ENCODE assay signal across 10 cellular contexts in the genomic region with DNA sequence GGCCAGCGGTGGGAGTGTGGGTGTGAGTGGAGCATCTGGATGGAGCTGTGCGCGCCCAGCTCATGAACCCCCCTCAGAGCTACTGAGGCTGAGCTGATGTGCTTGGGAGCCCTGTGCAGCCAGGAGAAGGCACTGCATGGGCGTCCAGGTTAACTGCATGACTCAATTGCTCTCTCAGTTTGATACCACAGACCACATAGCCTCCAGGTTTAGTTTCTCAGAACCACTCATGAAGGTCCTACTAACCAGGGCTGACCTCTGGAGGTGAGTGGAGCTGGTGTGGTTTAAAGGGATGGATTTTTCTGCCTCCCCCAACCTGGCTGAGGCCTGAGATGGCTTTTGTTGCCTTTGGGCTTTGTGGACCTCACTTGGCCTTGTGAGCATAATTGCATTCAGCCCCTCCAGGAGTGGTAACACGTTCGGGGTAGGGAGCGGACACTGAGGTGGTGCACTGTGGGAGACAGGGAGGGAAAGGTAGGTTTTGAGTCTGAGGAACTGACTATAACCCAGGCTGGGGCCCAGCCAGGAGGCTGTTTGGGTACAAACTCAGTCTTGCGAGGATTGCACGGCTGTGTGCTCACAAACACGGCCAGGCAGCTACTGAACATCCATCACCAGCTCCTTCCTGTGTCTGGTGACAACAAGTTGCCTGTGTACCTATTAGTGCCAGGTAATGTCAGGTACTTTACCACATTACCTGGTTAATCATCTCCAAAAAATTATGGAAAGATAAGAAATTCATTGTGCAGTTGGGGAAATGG.
A peak's percentile ranks its signal among the peaks of the same experiment; 100 is the strongest.
DNase-seq lines count a peak whose midpoint lies in the region; ATAC-seq and TF ChIP-seq lines count a peak whose summit lies in the region.
"Had no signal": no experiment of that assay in that cellular context is flagged by ENCODE, and none has a peak within 500 bp of the region (broad histone marks: within the 10 kb centered on the region; RNA-seq: fewer than 3 reads in every experiment).

No MANE protein-coding gene starts in this region.

- ATAC-seq in HG02571 (IDR thresholded peaks at IDR 0.05; ENCODE audit: unreplicated experiment) (peak; percentile 96), HG03558 (IDR thresholded peaks at IDR 0.05; ENCODE audit: extremely low read depth, unreplicated experiment) (peak; percentile 93)
- peak; percentile 86 to 92 for ATAC-seq in stimulated activated naive B cell treated with anti-CD40 and anti-IgM and Interleukin-4, amounts not matched to agents 10 μg/mL and 1 μg/mL and 100 μg/mL, for 72 hours (replicated peaks)

- H3K4me1 Mint-ChIP-seq in stimulated activated naive B cell treated with anti-CD40 and anti-IgM and Interleukin-4, amounts not matched to agents 10 μg/mL and 1 μg/mL and 100 μg/mL, for 72 hours = peaks cover 0 to 10% of the 10 kb centered on the region in 2 donors

- H3K4me3 ChIP-seq in mammary epithelial cell (replicated peaks in 1 of 3; ENCODE audit: insufficient read depth in 1 of 3, low read depth in 2 of 3, low read length in 3 of 3) (no peak overlapping the region), breast epithelium (no peak overlapping the region), foreskin fibroblast (ENCODE audit: low read depth in 1 of 2, low read length in 2 of 2) (no peak overlapping the region), prostate gland (no peak overlapping the region)

- no peaks in the 10 kb centered on the region for H3K27me3 ChIP-seq in mammary epithelial cell (ENCODE audit: insufficient read depth, low read length)
- no peaks in the 10 kb centered on the region for H3K27me3 ChIP-seq in breast epithelium
- H3K27me3 ChIP-seq in prostate gland (replicated peaks; ENCODE audit: insufficient read depth) = no peaks in the 10 kb centered on the region
- H3K27me3 ChIP-seq: BE2C had no signal

- CTCF ChIA-PET in mammary epithelial cell (lab: Charles Lee; ENCODE audit: low non-redundant PET) = no interaction called here

- BruUV-seq in mammary epithelial cell (replicated peaks; lab: Mats Ljungman, UMichigan) = no TSS peak

- no peak overlapping the region for H2AFZ ChIP-seq in mammary epithelial cell (ENCODE audit: low read depth, low read length)

- no peaks in the 10 kb centered on the region for H3K27me3 Mint-ChIP-seq in stimulated activated naive B cell treated with anti-CD40 and anti-IgM and Interleukin-4, amounts not matched to agents 10 μg/mL and 1 μg/mL and 100 μg/mL, for 72 hours

- H3K79me2 ChIP-seq in mammary epithelial cell (ENCODE audit: insufficient read depth, low read length) = no peaks in the 10 kb centered on the region

- in situ Hi-C loops in mammary epithelial cell (cut with MboI; ENCODE audit: low sequenced_read_pairs in 2 of 2) = no loop called here

- no peak overlapping the region for H3K4me2 ChIP-seq in mammary epithelial cell (ENCODE audit: insufficient read depth, low read depth, low read length)

- H3K27ac ChIP-seq in mammary epithelial cell (ENCODE audit: insufficient read depth, low read depth, low read length) (no peak overlapping the region), breast epithelium (no peak overlapping the region), prostate gland (no peak overlapping the region)

- H3K9me3 ChIP-seq in mammary epithelial cell (replicated peaks; ENCODE audit: insufficient read depth, low read length) (no peaks in the 10 kb centered on the region), breast epithelium (no peaks in the 10 kb centered on the region), prostate gland (no peaks in the 10 kb centered on the region)
- H3K9me3 ChIP-seq: BE2C had no signal

- H3K36me3 Mint-ChIP-seq in stimulated activated naive B cell treated with anti-CD40 and anti-IgM and Interleukin-4, amounts not matched to agents 10 μg/mL and 1 μg/mL and 100 μg/mL, for 72 hours = no peaks in the 10 kb centered on the region

- intact Hi-C loops in mammary epithelial cell (cut with micrococcal nuclease) (no loop called here), breast epithelium (cut with DNase I; ENCODE audit: low total_unique reads) (no loop called here), prostate gland (cut with DNase I) (no loop called here)

- peak; percentile 59 for DNase-seq in mammary epithelial cell
- no peak for DNase-seq in breast epithelium (ENCODE audit: low spot score in 2 of 2)
- peak; percentile 32 for DNase-seq in stimulated activated naive B cell treated with anti-CD40 and anti-IgM and Interleukin-4, amounts not matched to agents 10 μg/mL and 1 μg/mL and 100 μg/mL, for 72 hours
- no peak for DNase-seq in foreskin fibroblast
- DNase-seq in prostate gland (ENCODE audit: low spot score) = no peak
- no peak for DNase-seq in iPS-NIHi7 (ENCODE audit: extremely low spot score)
- DNase-seq: BE2C, NCI-H1930 had no signal

- no peak overlapping the region for H3K4me3 Mint-ChIP-seq in stimulated activated naive B cell treated with anti-CD40 and anti-IgM and Interleukin-4, amounts not matched to agents 10 μg/mL and 1 μg/mL and 100 μg/mL, for 72 hours

- WGBS in mammary epithelial cell (ENCODE audit: low coverage, missing lambda C conversion rate) = 95% methylated on average over 10 of the region's 10 CpGs
- WGBS in prostate gland = 89% methylated on average over 10 of the region's 10 CpGs

- TF ChIP-seq POLR2A in breast epithelium (IDR thresholded peaks at IDR 0.05) (no peak), prostate gland (IDR thresholded peaks at IDR 0.05) (no peak)

- H3K4me1 ChIP-seq in mammary epithelial cell (ENCODE audit: insufficient read depth, low read length) = no peaks in the 10 kb centered on the region
- no peaks in the 10 kb centered on the region for H3K4me1 ChIP-seq in breast epithelium
- no peaks in the 10 kb centered on the region for H3K4me1 ChIP-seq in prostate gland (replicated peaks)
- H3K4me1 ChIP-seq: BE2C had no signal

- no peaks in the 10 kb centered on the region for H4K20me1 ChIP-seq in mammary epithelial cell (ENCODE audit: insufficient read depth, low read length)

- H3K27ac Mint-ChIP-seq in stimulated activated naive B cell treated with anti-CD40 and anti-IgM and Interleukin-4, amounts not matched to agents 10 μg/mL and 1 μg/mL and 100 μg/mL, for 72 hours = no peak overlapping the region

- no peak overlapping the region for H3K9ac ChIP-seq in mammary epithelial cell (ENCODE audit: insufficient read depth, low read length)

- dilution Hi-C loops in mammary epithelial cell (cut with HindIII; ENCODE audit: low sequenced_read_pairs) = no loop called here

- no peak for TF ChIP-seq CTCF in mammary epithelial cell (conservative IDR thresholded peaks at IDR 0.05 in 1 of 2, IDR thresholded peaks at IDR 0.05 in 1 of 2; ENCODE audit: extremely low read depth in 1 of 2, insufficient read depth in 1 of 2, low read depth in 1 of 2, low read length in 2 of 2)
- TF ChIP-seq CTCF in breast epithelium (IDR thresholded peaks at IDR 0.05) = no peak
- TF ChIP-seq CTCF in foreskin fibroblast (IDR thresholded peaks at IDR 0.05; ENCODE audit: low read depth, low read length) = no peak
- no peak for TF ChIP-seq CTCF in prostate gland (IDR thresholded peaks at IDR 0.05)

- no peaks in the 10 kb centered on the region for H3K36me3 ChIP-seq in mammary epithelial cell (ENCODE audit: insufficient read depth, low read length)
- no peaks in the 10 kb centered on the region for H3K36me3 ChIP-seq in breast epithelium
- H3K36me3 ChIP-seq in prostate gland = no peaks in the 10 kb centered on the region
- H3K36me3 ChIP-seq: BE2C had no signal

- H3K9me3 Mint-ChIP-seq in stimulated activated naive B cell treated with anti-CD40 and anti-IgM and Interleukin-4, amounts not matched to agents 10 μg/mL and 1 μg/mL and 100 μg/mL, for 72 hours = no peaks in the 10 kb centered on the region

Comparison
In these comparisons a context has a peak if more than half of its experiments do, and no peak if none do; other contexts are left out.
1. DNase-seq: peak in mammary epithelial cell (single experiment) and stimulated activated naive B cell treated with anti-CD40 and anti-IgM and Interleukin-4, amounts not matched to agents 10 μg/mL and 1 μg/mL and 100 μg/mL, for 72 hours (single experiment); none in breast epithelium (0 of 2), foreskin fibroblast (0 of 2), prostate gland (single experiment) and iPS-NIHi7 (single experiment).
2. Peak in every context shown above with its lines, with median percentiles within 50 percentile points of each other: ATAC-seq.